Comparison of ENCODE assay signal across 1 cellular context in genomic region chr1:170168263-170168662, GRCh38.
TF ChIP-seq lines count a peak whose summit lies in the region.

No MANE protein-coding gene starts in this region.

TF ChIP-seq in WTC11, 78 proteins besides CTCF, POLR2A, EP300 and RAD21 (continued from another document):
- TF ChIP-seq AFF4 (CRISPR knock-in tag; IDR thresholded peaks at IDR 0.05; ENCODE audit: borderline replicate concordance), result no peak
- no peak for TF ChIP-seq FOXP4 (CRISPR knock-in tag; IDR thresholded peaks at IDR 0.05)
- TF ChIP-seq HMGA2 (CRISPR knock-in tag; IDR thresholded peaks at IDR 0.05), result no peak
- TF ChIP-seq ZSCAN18 (CRISPR knock-in tag; IDR thresholded peaks at IDR 0.05), result no peak
- no peak for TF ChIP-seq ZNF232 (CRISPR knock-in tag; IDR thresholded peaks at IDR 0.05)
- TF ChIP-seq TCF7 (CRISPR knock-in tag; IDR thresholded peaks at IDR 0.05; ENCODE audit: low read depth), result no peak
- no peak for TF ChIP-seq ATF1 (CRISPR knock-in tag; IDR thresholded peaks at IDR 0.05)
- no peak for TF ChIP-seq ATF6 (CRISPR knock-in tag; IDR thresholded peaks at IDR 0.05)
